24 cellular contexts compared by ENCODE assay signal in the genomic region with DNA sequence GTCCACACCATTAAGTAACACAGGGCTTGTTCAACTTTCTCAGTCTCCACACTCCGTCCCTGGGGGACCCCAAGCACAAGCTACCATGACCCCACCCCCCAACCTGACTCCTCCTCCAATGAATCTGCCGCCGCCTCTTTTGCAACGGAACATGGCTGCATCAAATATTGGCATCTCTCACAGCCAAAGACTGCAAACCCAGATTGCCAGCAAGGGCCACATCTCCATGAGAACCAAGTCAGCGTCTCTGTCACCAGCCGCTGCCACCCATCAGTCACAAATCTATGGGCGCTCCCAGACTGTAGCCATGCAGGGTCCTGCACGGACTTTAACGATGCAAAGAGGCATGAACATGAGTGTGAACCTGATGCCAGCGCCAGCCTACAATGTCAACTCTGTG.
"Had no signal": no experiment of that assay in that cellular context is flagged by ENCODE, and none has a peak within 500 bp of the region (broad histone marks: within the 10 kb centered on the region; RNA-seq: fewer than 3 reads in every experiment).

No MANE protein-coding gene starts in this region.

- H3K4me3 Mint-ChIP-seq: activated CD8-positive, alpha-beta T cell treated with anti-CD3 and anti-CD28 coated beads for 36 hours; activated naive CD8-positive, alpha-beta T cell treated with anti-CD3 and anti-CD28 coated beads, Interleukin-2, amount 10 ng/mL, durations not matched to agents 7 days and 5 days; activated T-cell treated with anti-CD3 and anti-CD28 coated beads, Interleukin-2, amount 50 U/mL, for 24 hours; activated T-helper 1 cell treated with anti-CD3 and anti-CD28 coated beads, Interleukin-12 subunit alpha, Interleukin-12 subunit beta, Interleukin-2, Interleukin-4 antibody, amounts not matched to agents 30 ng/mL and 10 ng/mL and 1 ng/mL, durations not matched to agents 14 hours and 24 hours and 36 hours; central memory CD8-positive, alpha-beta T cell; T-cell had no signal

- H3K27ac Mint-ChIP-seq: activated CD8-positive, alpha-beta T cell treated with anti-CD3 and anti-CD28 coated beads for 36 hours; activated naive CD8-positive, alpha-beta T cell treated with anti-CD3 and anti-CD28 coated beads, Interleukin-2, amount 10 ng/mL, durations not matched to agents 7 days and 5 days; activated T-cell treated with anti-CD3 and anti-CD28 coated beads, Interleukin-2, amount 50 U/mL, for 24 hours; T-cell had no signal

- H3K27me3 ChIP-seq: ascending aorta, body of pancreas had no signal

- H3K4me1 ChIP-seq: ascending aorta had no signal

- H3K27me3 Mint-ChIP-seq: activated CD8-positive, alpha-beta T cell treated with anti-CD3 and anti-CD28 coated beads for 36 hours; activated naive CD8-positive, alpha-beta T cell treated with anti-CD3 and anti-CD28 coated beads, Interleukin-2, amount 10 ng/mL, durations not matched to agents 7 days and 5 days; activated T-cell treated with anti-CD3 and anti-CD28 coated beads, Interleukin-2, amount 50 U/mL, for 24 hours; central memory CD8-positive, alpha-beta T cell; T-cell had no signal

- ATAC-seq: activated CD8-positive, alpha-beta T cell treated with anti-CD3 and anti-CD28 coated beads for 36 hours; body of pancreas; K562; PC-3; T-cell had no signal

- H3K4me3 ChIP-seq: ascending aorta, body of pancreas, K562, SK-N-MC had no signal

- DNase-seq: activated CD4-positive, CD25-positive, alpha-beta regulatory T cell; activated CD8-positive, alpha-beta T cell treated with anti-CD3 and anti-CD28 coated beads for 36 hours; activated effector memory CD4-positive, alpha-beta T cell treated with anti-CD3 and anti-CD28 coated beads, Interleukin-2, amount 50 U/mL, for 16 hours; activated naive CD4-positive, alpha-beta T cell treated with Interleukin-2 at 50 U/mL for 16 hours; activated naive CD8-positive, alpha-beta T cell treated with anti-CD3 and anti-CD28 coated beads, Interleukin-2, amount 10 ng/mL, durations not matched to agents 7 days and 5 days; activated T-cell treated with anti-CD3 and anti-CD28 coated beads, Interleukin-2, amount 50 U/mL, for 24 hours; body of pancreas; Karpas-422; MM.1S; NCI-H1105 treated with DMSO at 0.1 percent for 48 hours; NCI-H1436 treated with DMSO at 0.1 percent for 48 hours; NCI-H187 treated with DMSO at 0.1 percent for 48 hours; NCI-H2081 treated with DMSO at 0.1 percent for 48 hours; NCI-H446; PC-3; T-cell; T-helper 2 cell; T1000 had no signal

- H3K27ac ChIP-seq: ascending aorta, body of pancreas, SK-N-MC, VCaP had no signal

- H3K9me3 Mint-ChIP-seq: activated naive CD8-positive, alpha-beta T cell treated with anti-CD3 and anti-CD28 coated beads, Interleukin-2, amount 10 ng/mL, durations not matched to agents 7 days and 5 days; activated T-cell treated with anti-CD3 and anti-CD28 coated beads, Interleukin-2, amount 50 U/mL, for 24 hours; central memory CD8-positive, alpha-beta T cell; T-cell had no signal

- H3K9me3 ChIP-seq: ascending aorta, body of pancreas had no signal
